ENCODE assay signal across 8 cellular contexts in the genomic region with DNA sequence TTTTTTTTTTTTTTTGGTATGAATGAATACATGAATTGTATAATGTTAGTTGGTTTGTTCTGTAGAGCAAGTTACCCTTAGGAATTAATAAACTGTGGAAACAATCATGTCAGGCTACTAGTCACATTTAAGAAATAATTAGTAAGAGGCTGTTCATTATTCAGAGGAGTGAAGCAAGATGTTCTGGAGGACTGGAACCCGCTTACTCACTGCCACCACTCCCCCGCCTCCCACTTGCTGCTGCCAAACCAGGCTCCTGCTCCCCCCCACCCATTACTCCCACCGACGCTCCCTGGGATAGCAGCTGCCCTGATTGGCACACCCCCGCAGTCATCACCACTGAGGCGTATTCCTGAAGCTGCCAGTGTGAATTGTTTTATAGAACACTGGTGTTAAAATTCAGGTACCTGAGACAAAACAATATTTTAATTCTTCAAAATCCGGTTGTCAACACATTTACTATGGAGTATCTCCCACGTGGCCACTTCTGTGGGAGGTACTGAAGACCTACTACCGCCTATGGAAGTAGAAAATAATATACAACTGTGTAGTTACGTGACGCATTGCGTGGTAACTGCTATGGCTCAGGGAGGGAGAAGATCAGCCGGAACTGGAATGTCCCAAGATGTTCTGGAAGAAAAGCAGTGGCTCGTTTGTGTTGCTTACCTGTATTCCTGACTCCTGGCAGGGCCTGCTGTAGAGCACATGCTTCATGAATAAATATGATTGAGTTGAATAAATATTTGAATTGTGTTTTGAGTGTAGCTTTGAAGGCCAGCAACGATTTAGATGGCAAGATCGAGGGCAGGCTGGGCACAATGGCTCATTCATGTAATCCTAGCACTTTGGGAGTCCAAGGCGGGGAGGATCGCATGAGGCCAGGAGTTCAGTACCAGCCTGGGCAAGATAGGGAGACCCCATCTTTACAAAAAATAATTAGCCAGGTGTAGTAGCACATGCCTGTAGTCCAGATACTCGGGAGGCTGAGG. TPM values are rescaled to one million over a fixed set of nuclear protein-coding genes. Genes with fewer than 3 reads are reported as not detected.
DNase-seq lines count a peak whose midpoint lies in the region; ATAC-seq and TF ChIP-seq lines count a peak whose summit lies in the region.

No MANE protein-coding gene starts in this region.

- H3K9me3 Mint-ChIP-seq in activated T-cell treated with anti-CD3 and anti-CD28 coated beads, Interleukin-2, amount 50 U/mL, for 4 hours: no peaks in the 10 kb centered on the region
- no peaks in the 10 kb centered on the region for H3K9me3 Mint-ChIP-seq in activated CD8-positive, alpha-beta T cell treated with anti-CD3 and anti-CD28 coated beads for 36 hours

- DNase-seq in activated T-cell treated with anti-CD3 and anti-CD28 coated beads, Interleukin-2, amount 50 U/mL, for 4 hours: no peak
- DNase-seq in activated T-cell treated with anti-CD3 and anti-CD28 coated beads, Interleukin-2, amount 50 U/mL, for 1 hour: no peak
- no peak for DNase-seq in activated CD8-positive, alpha-beta T cell treated with anti-CD3 and anti-CD28 coated beads for 36 hours
- DNase-seq in hypothalamus (lab: John Stamatoyannopoulos, UW): peak in 30 of 51 donors; percentile 7 to 80 (median 26)
- DNase-seq in stomach: peak; percentile 68
- DNase-seq in T1000 (lab: John Stamatoyannopoulos, UW): no peak
- no peak for DNase-seq in midbrain (lab: John Stamatoyannopoulos, UW)

- peaks cover 11% of the 10 kb centered on the region for H3K36me3 Mint-ChIP-seq in activated T-cell treated with anti-CD3 and anti-CD28 coated beads, Interleukin-2, amount 50 U/mL, for 4 hours (ENCODE audit: insufficient read depth)
- H3K36me3 Mint-ChIP-seq in activated CD8-positive, alpha-beta T cell treated with anti-CD3 and anti-CD28 coated beads for 36 hours (ENCODE audit: low read depth): peaks cover 19% of the 10 kb centered on the region

- POLR2A ChIA-PET in activated CD8-positive, alpha-beta T cell treated with anti-CD3 and anti-CD28 coated beads for 36 hours (lab: Charles Lee): no interaction called here

- CTCF ChIA-PET in activated CD8-positive, alpha-beta T cell treated with anti-CD3 and anti-CD28 coated beads for 36 hours (lab: Charles Lee): no interaction called here

- H3K27me3 ChIP-seq in stomach: no peaks in the 10 kb centered on the region

- H3K27me3 Mint-ChIP-seq in activated T-cell treated with anti-CD3 and anti-CD28 coated beads, Interleukin-2, amount 50 U/mL, for 4 hours (ENCODE audit: low read depth): no peaks in the 10 kb centered on the region
- no peaks in the 10 kb centered on the region for H3K27me3 Mint-ChIP-seq in activated CD8-positive, alpha-beta T cell treated with anti-CD3 and anti-CD28 coated beads for 36 hours

- H3K27ac ChIP-seq in stomach: peak overlapping the region; percentile 84 to 99 (median 98)

- ATAC-seq in activated T-cell treated with anti-CD3 and anti-CD28 coated beads, Interleukin-2, amount 50 U/mL, for 4 hours: no peak
- ATAC-seq in activated CD8-positive, alpha-beta T cell treated with anti-CD3 and anti-CD28 coated beads for 36 hours: no peak
- ATAC-seq in HG02623 (IDR thresholded peaks at IDR 0.05; ENCODE audit: unreplicated experiment): no peak

- H3K4me1 ChIP-seq in stomach: peaks cover 0 to 43% (median 31%) of the 10 kb centered on the region in 4 donors

- peak overlapping the region; percentile 85 for H3K4me3 Mint-ChIP-seq in activated T-cell treated with anti-CD3 and anti-CD28 coated beads, Interleukin-2, amount 50 U/mL, for 4 hours
- H3K4me3 Mint-ChIP-seq in activated CD8-positive, alpha-beta T cell treated with anti-CD3 and anti-CD28 coated beads for 36 hours: peak overlapping the region; percentile 83

- TF ChIP-seq POLR2A in stomach (IDR thresholded peaks at IDR 0.05): no peak

- TF ChIP-seq EP300 in stomach (IDR thresholded peaks at IDR 0.05): no peak

- 28 to 60% (median 46%) methylated on average over 18 to 19 of the region's 19 CpGs for WGBS in stomach, 5 donors

- peak overlapping the region; percentile 85 for H3K27ac Mint-ChIP-seq in activated CD8-positive, alpha-beta T cell treated with anti-CD3 and anti-CD28 coated beads for 36 hours

- intact Hi-C loops in activated CD8-positive, alpha-beta T cell treated with anti-CD3 and anti-CD28 coated beads for 36 hours (cut with micrococcal nuclease): no loop called here
- intact Hi-C loops in stomach (cut with DNase I; ENCODE audit: low total_unique reads): no loop called here

- H3K4me3 ChIP-seq in stomach: peak overlapping the region in 3 of 4 donors; percentile 69 to 86 (median 83)

- H3K36me3 ChIP-seq in stomach: peaks cover 19 to 39% (median 36%) of the 10 kb centered on the region in 4 donors

- peaks cover 14% of the 10 kb centered on the region for H3K4me1 Mint-ChIP-seq in activated T-cell treated with anti-CD3 and anti-CD28 coated beads, Interleukin-2, amount 50 U/mL, for 4 hours (ENCODE audit: low read depth)
- peaks cover 21% of the 10 kb centered on the region for H3K4me1 Mint-ChIP-seq in activated CD8-positive, alpha-beta T cell treated with anti-CD3 and anti-CD28 coated beads for 36 hours (ENCODE audit: low read depth)

- H3K9me3 ChIP-seq in stomach: no peaks in the 10 kb centered on the region

- no peak for TF ChIP-seq CTCF in activated CD8-positive, alpha-beta T cell treated with anti-CD3 and anti-CD28 coated beads for 36 hours (IDR thresholded peaks at IDR 0.05)
- TF ChIP-seq CTCF in stomach (IDR thresholded peaks at IDR 0.05): no peak

RNA-seq across cellular contexts. Expression of a gene that starts 1.7 kb away (rescaled TPM):
- total RNA-seq in activated T-cell treated with anti-CD3 and anti-CD28 coated beads, Interleukin-2, amount 50 U/mL, for 4 hours: 10 to 100 TPM; 16.2 to 20.5 (median 17.1) TPM
- total RNA-seq in activated CD8-positive, alpha-beta T cell treated with anti-CD3 and anti-CD28 coated beads for 36 hours: 10 to 100 TPM; 10.4 to 12.4 TPM
- 10 to 100 TPM; 10.7 to 79.4 (median 41.3) TPM for total RNA-seq in stomach
- polyA plus RNA-seq in stomach: 1 to 10 TPM; 2.1 to 4.2 (median 3.2) TPM

Comparison
In these comparisons a context has a peak if more than half of its experiments do, and no peak if none do; other contexts are left out.
1. DNase-seq: peak in hypothalamus (30 of 51) and stomach (single experiment); none in activated T-cell treated with anti-CD3 and anti-CD28 coated beads, Interleukin-2, amount 50 U/mL, for 4 hours (single experiment), activated T-cell treated with anti-CD3 and anti-CD28 coated beads, Interleukin-2, amount 50 U/mL, for 1 hour (single experiment), activated CD8-positive, alpha-beta T cell treated with anti-CD3 and anti-CD28 coated beads for 36 hours (single experiment), T1000 (single experiment) and midbrain (single experiment).